ENCODE assay signal across 8 cellular contexts in the genomic region with DNA sequence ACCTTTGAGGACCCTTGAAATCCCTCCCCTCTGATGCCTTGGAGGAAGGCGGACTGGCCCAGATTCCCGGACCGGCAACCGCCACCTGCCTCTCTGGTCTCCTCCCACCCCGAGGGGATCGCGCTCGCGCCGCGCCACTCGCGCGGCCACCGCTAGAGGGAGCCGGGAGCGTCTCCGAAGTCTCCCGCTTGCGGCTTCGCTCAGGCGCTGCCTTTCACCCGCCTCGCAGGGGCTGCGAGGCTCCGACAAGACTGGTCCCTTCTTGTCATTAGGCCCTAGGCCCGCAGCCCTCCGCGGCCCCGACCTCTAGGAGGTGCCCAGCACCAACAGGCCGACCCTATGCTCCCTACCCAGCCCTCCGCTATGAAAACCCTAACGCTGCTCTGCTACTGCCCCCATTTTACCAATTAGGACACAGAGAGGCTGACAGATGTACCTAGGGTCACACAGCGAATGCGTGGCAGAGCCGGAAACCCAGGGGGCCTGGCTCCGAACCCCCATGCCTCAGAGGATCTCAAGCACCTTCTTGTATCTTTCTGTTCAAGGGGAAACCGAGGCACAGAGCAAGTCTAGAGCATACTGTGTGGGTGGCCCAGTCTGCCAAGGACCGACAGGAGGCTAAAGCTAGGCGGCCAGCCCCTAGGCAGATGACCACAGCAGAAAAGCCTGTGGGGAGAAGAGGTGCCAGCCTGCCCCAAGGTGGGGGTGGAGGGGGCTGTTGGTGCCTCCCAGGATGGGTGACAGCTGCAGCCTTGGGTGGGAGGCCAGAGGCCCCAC. TPM values are rescaled to one million over a fixed set of nuclear protein-coding genes. Genes with fewer than 3 reads are reported as not detected.
DNase-seq lines count a peak whose midpoint lies in the region; ATAC-seq, FAIRE-seq and TF ChIP-seq lines count a peak whose summit lies in the region.

No MANE protein-coding gene starts in this region.

- TF ChIP-seq POLR2A in testis (IDR thresholded peaks at IDR 0.05): no peak

- intact Hi-C loops in pancreas (cut with DNase I) (no loop called here), testis (cut with DNase I; ENCODE audit: low total_unique reads) (no loop called here)

- WGBS in HUES64: 18% methylated on average over 40 of the region's 40 CpGs
- 7% methylated on average over 40 of the region's 40 CpGs for WGBS in pancreas, 2 donors
- WGBS in testis, 2 donors: 9 to 57% methylated on average over 3 to 34 of the region's 40 CpGs

- H3K9me3 ChIP-seq in HUES64 (ENCODE audit: insufficient read depth, low read depth, low read length) (no peaks in the 10 kb centered on the region), pancreas (no peaks in the 10 kb centered on the region), testis (no peaks in the 10 kb centered on the region)

- peak; percentile 89 to 98 (median 96) for ATAC-seq in pancreas
- no peak for ATAC-seq in HG02763 (IDR thresholded peaks at IDR 0.05; ENCODE audit: unreplicated experiment)

- H3K9ac ChIP-seq in HUES64 (ENCODE audit: low read depth, low read length): no peak overlapping the region

- peaks cover 33% of the 10 kb centered on the region for H3K27me3 ChIP-seq in HUES64 (ENCODE audit: insufficient read depth, low read length)
- no peaks in the 10 kb centered on the region for H3K27me3 ChIP-seq in pancreas
- H3K27me3 ChIP-seq in testis: no peaks in the 10 kb centered on the region

- H3K36me3 ChIP-seq in HUES64 (ENCODE audit: insufficient read depth, low read length) (no peaks in the 10 kb centered on the region), pancreas (no peaks in the 10 kb centered on the region), testis (ENCODE audit: low read depth, missing control alignments) (no peaks in the 10 kb centered on the region)

- peak; percentile 67 for DNase-seq in EL
- peak; percentile 54 for DNase-seq in RPMI7951 (ENCODE audit: low read depth)
- peak; percentile 57 to 60 for DNase-seq in activated T-helper 1 cell treated with anti-CD3 and anti-CD28 coated beads, Interleukin-2, amount 50 U/mL, for 16 hours (ENCODE audit: low read depth in 1 of 2, low spot score in 1 of 2)
- peak; percentile 24 for DNase-seq in fibroblast of the conjunctiva (ENCODE audit: low read depth)
- DNase-seq in pancreas: peak; percentile 30 to 96 (median 78)
- peak; percentile 76 for DNase-seq in testis

- peak overlapping the region; percentile 24; the same call in 1 of the 2 replicates for H3K4me3 ChIP-seq in HUES64 (ENCODE audit: low read length)
- H3K4me3 ChIP-seq in pancreas: no peak overlapping the region
- H3K4me3 ChIP-seq in testis: peak overlapping the region in 1 of 2 donors; percentile 46

- no peaks in the 10 kb centered on the region for H3K4me1 ChIP-seq in HUES64 (ENCODE audit: insufficient read depth, low read length)
- no peaks in the 10 kb centered on the region for H3K4me1 ChIP-seq in pancreas
- H3K4me1 ChIP-seq in testis: peaks cover 4% of the 10 kb centered on the region

- no peak overlapping the region for H3K27ac ChIP-seq in HUES64 (ENCODE audit: low read depth, low read length)
- H3K27ac ChIP-seq in pancreas: no peak overlapping the region
- no peak overlapping the region for H3K27ac ChIP-seq in testis

- TF ChIP-seq CTCF in pancreas (IDR thresholded peaks at IDR 0.05) (peak; percentile 88 to 97 (median 94)), testis (IDR thresholded peaks at IDR 0.05) (peak; percentile 43 to 92 (median 72))

- FAIRE-seq in pancreas (lab: Jason Lieb, UNC): no peak

RNA-seq across cellular contexts. Expression of a gene that starts 21.4 kb away (rescaled TPM):
- 0.05 TPM for polyA plus RNA-seq in HUES64 (2013, experiment 1 of 2)
- 0.06 TPM for polyA plus RNA-seq in HUES64 (2013, experiment 2 of 2)
- not detected in 2 replicates for total RNA-seq in RPMI7951 (2014; rRNA removed; shearing (Covaris generic))
- total RNA-seq in pancreas (not detected), testis (under 1 TPM; 0.16 to 0.37 TPM)
- polyA plus RNA-seq in pancreas (not detected), testis (ENCODE audit: insufficient read depth, low read depth, low replicate concordance) (0.55 TPM)

Comparison
In these comparisons a context has a peak if more than half of its experiments do, and no peak if none do; other contexts are left out.
1. DNase-seq: peak in every context shown above with its lines; median percentile 78 in pancreas; 76 in testis; 67 in EL; 58 in activated T-helper 1 cell treated with anti-CD3 and anti-CD28 coated beads, Interleukin-2, amount 50 U/mL, for 16 hours; 54 in RPMI7951; 24 in fibroblast of the conjunctiva.